Comparison of ENCODE assay signal across 25 cellular contexts in the genomic region with DNA sequence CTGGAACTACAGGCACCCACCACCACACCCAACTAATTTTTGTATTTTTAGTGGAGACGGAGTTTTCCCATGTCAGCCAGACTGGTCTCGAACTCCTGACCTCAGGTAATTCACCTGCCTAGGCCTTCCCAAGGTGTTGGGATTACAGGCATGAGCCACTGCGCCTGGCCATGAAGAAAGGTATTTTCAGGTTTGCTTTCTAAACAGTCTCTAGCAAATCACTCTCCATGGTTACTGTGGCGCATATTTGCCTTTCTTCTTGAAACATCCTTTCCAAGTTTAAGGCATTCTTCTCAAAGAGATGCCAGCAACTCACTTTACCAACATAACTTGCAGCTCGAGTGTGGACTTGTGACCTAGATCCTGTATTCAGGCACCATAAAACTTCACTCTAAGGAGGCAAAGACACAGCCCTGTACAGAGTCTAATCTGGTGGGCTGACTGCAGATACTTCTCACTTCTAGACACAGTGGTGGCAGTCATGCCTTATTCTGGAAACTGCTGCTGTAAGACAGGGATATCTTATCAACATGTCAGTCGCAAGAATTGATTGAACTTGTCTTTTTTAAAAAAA.
"Had no signal": no experiment of that assay in that cellular context is flagged by ENCODE, and none has a peak within 500 bp of the region (broad histone marks: within the 10 kb centered on the region; RNA-seq: fewer than 3 reads in every experiment).

No MANE protein-coding gene starts in this region.

- H3K4me3 ChIP-seq: colonic mucosa, gastroesophageal sphincter, heart left ventricle, hepatocyte, lung had no signal

- ATAC-seq: effector memory CD8-positive, alpha-beta T cell; esophagus mucosa; foreskin keratinocyte; gastroesophageal sphincter; heart left ventricle; left colon; left lobe of liver; left ventricle myocardium superior; naive thymus-derived CD4-positive, alpha-beta T cell had no signal

- H3K9me3 ChIP-seq: colonic mucosa, gastroesophageal sphincter, heart left ventricle had no signal

- DNase-seq: colonic mucosa; cortex of kidney; effector CD8-positive, alpha-beta T cell; effector memory CD8-positive, alpha-beta T cell; endodermal cell; erythroblast; foreskin keratinocyte; heart left ventricle; hypothalamus; immature natural killer cell; islet precursor cell; kidney; kidney glomerular epithelial cell; left colon; left ventricle myocardium superior; mammary epithelial cell; mesendoderm; midbrain; naive thymus-derived CD4-positive, alpha-beta T cell had no signal

- H3K27ac ChIP-seq: colonic mucosa, epithelial cell of prostate, foreskin keratinocyte, gastroesophageal sphincter, heart left ventricle, hepatocyte had no signal

- H3K4me1 ChIP-seq: colonic mucosa, foreskin keratinocyte, gastroesophageal sphincter, heart left ventricle had no signal

- H3K27me3 ChIP-seq: colonic mucosa, foreskin keratinocyte, gastroesophageal sphincter, heart left ventricle, hepatocyte had no signal

- H3K36me3 ChIP-seq: colonic mucosa, gastroesophageal sphincter, heart left ventricle had no signal
